2 cellular contexts compared by ENCODE assay signal in genomic region chr1:222644649-222645005, GRCh38.
TF ChIP-seq lines count a peak whose summit lies in the region.

No MANE protein-coding gene starts in this region.

TF ChIP-seq in A549, 52 proteins besides CTCF, POLR2A, EP300 and RAD21 (continued from another document):
- TF ChIP-seq, protein P1, sequence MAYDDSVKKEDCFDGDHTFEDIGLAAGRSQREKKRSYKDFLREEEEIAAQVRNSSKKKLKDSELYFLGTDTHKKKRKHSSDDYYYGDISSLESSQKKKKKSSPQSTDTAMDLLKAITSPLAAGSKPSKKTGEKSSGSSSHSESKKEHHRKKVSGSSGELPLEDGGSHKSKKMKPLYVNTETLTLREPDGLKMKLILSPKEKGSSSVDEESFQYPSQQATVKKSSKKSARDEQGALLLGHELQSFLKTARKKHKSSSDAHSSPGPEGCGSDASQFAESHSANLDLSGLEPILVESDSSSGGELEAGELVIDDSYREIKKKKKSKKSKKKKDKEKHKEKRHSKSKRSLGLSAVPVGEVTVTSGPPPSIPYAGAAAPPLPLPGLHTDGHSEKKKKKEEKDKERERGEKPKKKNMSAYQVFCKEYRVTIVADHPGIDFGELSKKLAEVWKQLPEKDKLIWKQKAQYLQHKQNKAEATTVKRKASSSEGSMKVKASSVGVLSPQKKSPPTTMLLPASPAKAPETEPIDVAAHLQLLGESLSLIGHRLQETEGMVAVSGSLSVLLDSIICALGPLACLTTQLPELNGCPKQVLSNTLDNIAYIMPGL (CRISPR knock-in tag; IDR thresholded peaks at IDR 0.05; ENCODE audit: borderline replicate concordance): no peak
- TF ChIP-seq CHD2 (IDR thresholded peaks at IDR 0.05; ENCODE audit: low read length, partially characterized antibody): no peak
- TF ChIP-seq MAX (IDR thresholded peaks at IDR 0.05): no peak
TF ChIP-seq in A549: peak in this region for 0.

TF ChIP-seq in HEK293, 187 proteins besides CTCF, POLR2A, EP300 and RAD21 (continued from another document):
- TF ChIP-seq ZNF148 (tag by site-specific recombination; IDR thresholded peaks at IDR 0.05; ENCODE audit: borderline replicate concordance) (no peak), ZNF433 (tag by site-specific recombination; IDR thresholded peaks at IDR 0.05; ENCODE audit: low read depth) (no peak), ZNF747 (tag by site-specific recombination; IDR thresholded peaks at IDR 0.05) (no peak), ZNF341 (tag by site-specific recombination; IDR thresholded peaks at IDR 0.05; ENCODE audit: low read depth) (peak; percentile 19; the same call in 1 of the 2 replicates), ZFP69B (tag by site-specific recombination; IDR thresholded peaks at IDR 0.05) (no peak), ZNF530 (tag by site-specific recombination; IDR thresholded peaks at IDR 0.05; ENCODE audit: low read depth) (no peak), REPIN1 (tag by site-specific recombination; IDR thresholded peaks at IDR 0.05; ENCODE audit: low read depth) (no peak), ZNF510 (tag by site-specific recombination; IDR thresholded peaks at IDR 0.05; ENCODE audit: insufficient replicate concordance) (no peak), ZBTB1 (tag by site-specific recombination; IDR thresholded peaks at IDR 0.05) (no peak), ZNF132 (tag by site-specific recombination; IDR thresholded peaks at IDR 0.05; ENCODE audit: borderline replicate concordance) (no peak), ZNF623 (tag by site-specific recombination; IDR thresholded peaks at IDR 0.05) (no peak)
